ENCODE assay signal across 17 cellular contexts in the genomic region with DNA sequence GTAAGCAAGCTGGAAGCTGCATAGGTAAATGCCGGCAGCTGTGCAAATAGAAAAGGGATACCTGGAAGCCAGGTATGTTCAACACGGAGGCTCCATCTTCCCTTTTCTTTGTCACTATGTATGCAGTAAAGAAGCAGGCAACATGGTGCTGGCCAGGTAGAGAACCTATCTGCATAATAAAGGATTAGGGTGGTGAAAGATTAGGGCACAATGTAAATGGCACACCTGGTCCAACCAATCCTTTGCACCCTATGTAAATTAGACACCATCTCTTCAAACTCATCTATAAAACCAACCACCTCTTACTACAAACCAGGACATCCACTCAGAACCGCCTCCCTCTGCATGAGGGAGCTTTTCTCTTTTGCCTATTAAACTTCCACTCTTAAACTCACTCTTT.
"Had no signal": no experiment of that assay in that cellular context is flagged by ENCODE, and none has a peak within 500 bp of the region (broad histone marks: within the 10 kb centered on the region; RNA-seq: fewer than 3 reads in every experiment).

No MANE protein-coding gene starts in this region.

- H3K4me3 Mint-ChIP-seq: activated CD4-positive, alpha-beta memory T cell treated with anti-CD3 and anti-CD28 coated beads for 36 hours; activated naive CD8-positive, alpha-beta T cell; activated T-cell treated with anti-CD3 and anti-CD28 coated beads, Interleukin-2, amount 50 U/mL, for 4 hours; dendritic cell treated with granulocyte-macrophage colony-stimulating factor and Interleukin-4, amounts not matched to agents 40 ng/mL and 50 ng/mL, for 4 days; effector memory CD8-positive, alpha-beta T cell; stimulated activated naive B cell treated with anti-CD40 and anti-IgM and Interleukin-4, amounts not matched to agents 10 μg/mL and 1 μg/mL and 100 μg/mL, for 72 hours had no signal

- H3K36me3 ChIP-seq: brain microvascular endothelial cell, spleen, tibial nerve, vagina had no signal

- H3K27ac ChIP-seq: brain microvascular endothelial cell, epithelial cell of prostate, hepatocyte, spleen, tibial nerve, vagina had no signal

- H3K27me3 Mint-ChIP-seq: activated CD4-positive, alpha-beta memory T cell treated with anti-CD3 and anti-CD28 coated beads for 36 hours; activated naive CD8-positive, alpha-beta T cell; dendritic cell treated with granulocyte-macrophage colony-stimulating factor and Interleukin-4, amounts not matched to agents 40 ng/mL and 50 ng/mL, for 4 days; stimulated activated naive B cell treated with anti-CD40 and anti-IgM and Interleukin-4, amounts not matched to agents 10 μg/mL and 1 μg/mL and 100 μg/mL, for 72 hours had no signal

- H3K27ac Mint-ChIP-seq: activated CD4-positive, alpha-beta memory T cell treated with anti-CD3 and anti-CD28 coated beads for 36 hours; activated naive CD8-positive, alpha-beta T cell; dendritic cell treated with granulocyte-macrophage colony-stimulating factor and Interleukin-4, amounts not matched to agents 40 ng/mL and 50 ng/mL, for 4 days; effector memory CD8-positive, alpha-beta T cell; stimulated activated naive B cell treated with anti-CD40 and anti-IgM and Interleukin-4, amounts not matched to agents 10 μg/mL and 1 μg/mL and 100 μg/mL, for 72 hours had no signal

- ATAC-seq: activated CD4-positive, CD25-positive, alpha-beta regulatory T cell treated with anti-CD3 and anti-CD28 coated beads, Interleukin-2, amount 50 U/mL, for 24 hours; activated T-cell treated with anti-CD3 and anti-CD28 coated beads, Interleukin-2, amount 50 U/mL, for 4 hours; effector memory CD8-positive, alpha-beta T cell; sciatic nerve; stimulated activated naive B cell treated with anti-CD40 and anti-IgM and Interleukin-4, amounts not matched to agents 10 μg/mL and 1 μg/mL and 100 μg/mL, for 72 hours had no signal

- H3K27me3 ChIP-seq: brain microvascular endothelial cell, hepatocyte, spleen, tibial nerve, vagina had no signal

- H3K4me3 ChIP-seq: hepatocyte, spleen, tibial nerve, vagina had no signal

- DNase-seq: activated CD4-positive, alpha-beta memory T cell treated with anti-CD3 and anti-CD28 coated beads for 36 hours; activated gamma-delta T cell; activated T-cell treated with anti-CD3 and anti-CD28 coated beads, Interleukin-2, amount 50 U/mL, for 4 hours; brain microvascular endothelial cell; effector memory CD8-positive, alpha-beta T cell; kidney glomerular epithelial cell; spleen; stimulated activated CD4-positive, alpha-beta T cell treated with anti-CD3 and anti-CD28 coated beads, Interleukin-1b, Interleukin-23, amount 100 ng/mL, for 48 hours; stimulated activated naive B cell treated with anti-CD40 and anti-IgM and Interleukin-4, amounts not matched to agents 10 μg/mL and 1 μg/mL and 100 μg/mL, for 72 hours had no signal

- H3K36me3 Mint-ChIP-seq: activated CD4-positive, alpha-beta memory T cell treated with anti-CD3 and anti-CD28 coated beads for 36 hours; activated naive CD8-positive, alpha-beta T cell; stimulated activated naive B cell treated with anti-CD40 and anti-IgM and Interleukin-4, amounts not matched to agents 10 μg/mL and 1 μg/mL and 100 μg/mL, for 72 hours had no signal

- H3K9me3 Mint-ChIP-seq: activated CD4-positive, alpha-beta memory T cell treated with anti-CD3 and anti-CD28 coated beads for 36 hours; activated T-cell treated with anti-CD3 and anti-CD28 coated beads, Interleukin-2, amount 50 U/mL, for 4 hours; dendritic cell treated with granulocyte-macrophage colony-stimulating factor and Interleukin-4, amounts not matched to agents 40 ng/mL and 50 ng/mL, for 4 days; effector memory CD8-positive, alpha-beta T cell; stimulated activated naive B cell treated with anti-CD40 and anti-IgM and Interleukin-4, amounts not matched to agents 10 μg/mL and 1 μg/mL and 100 μg/mL, for 72 hours had no signal

- H3K4me1 ChIP-seq: spleen, tibial nerve, vagina had no signal

- H3K9me3 ChIP-seq: spleen, tibial nerve, vagina had no signal
